ENCODE assay signal across 23 cellular contexts in the genomic region with DNA sequence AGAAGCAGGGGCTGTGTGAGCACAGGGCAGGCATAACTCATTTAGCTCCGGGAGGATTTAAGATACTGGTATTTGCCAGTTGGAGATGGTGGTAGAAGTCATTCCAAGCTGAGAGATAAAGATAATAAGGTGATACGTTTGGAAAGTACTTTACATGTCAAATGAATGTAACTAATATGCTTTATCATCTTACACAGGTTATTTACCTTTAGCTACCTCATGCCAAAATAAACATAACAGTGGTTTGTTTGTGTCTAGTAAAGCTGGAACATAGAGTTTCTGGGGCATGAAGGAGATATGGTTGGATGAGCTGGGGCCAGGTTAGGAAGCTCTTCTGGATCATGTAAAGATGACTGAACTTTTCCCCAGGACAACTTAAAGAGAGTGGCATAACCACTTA.
DNase-seq lines count a peak whose midpoint lies in the region; ATAC-seq and TF ChIP-seq lines count a peak whose summit lies in the region.
"Had no signal": no experiment of that assay in that cellular context is flagged by ENCODE, and none has a peak within 500 bp of the region (broad histone marks: within the 10 kb centered on the region; RNA-seq: fewer than 3 reads in every experiment).

No MANE protein-coding gene starts in this region.

- peak; percentile 93 for DNase-seq in DMS53 (lab: John Stamatoyannopoulos, UW)
- DNase-seq in NCI-H1105 treated with DMSO at 0.1 percent for 48 hours (lab: John Stamatoyannopoulos, UW) = peak; percentile 26
- peak; percentile 40 for DNase-seq in NCI-H526 treated with DMSO at 0.1 percent for 48 hours (lab: John Stamatoyannopoulos, UW)
- DNase-seq in kidney glomerular epithelial cell (lab: John Stamatoyannopoulos, UW) = peak; percentile 27
- DNase-seq in erythroblast (lab: John Stamatoyannopoulos, UW) = no peak
- no peak for DNase-seq in HUDEP-2 (lab: John Stamatoyannopoulos, UW; ENCODE audit: unreplicated experiment in 76 of 76)
- DNase-seq: activated naive CD4-positive, alpha-beta T cell treated with anti-CD3 and anti-CD28 coated beads, Interleukin-2, amount 10 ng/mL, durations not matched to agents 7 days and 5 days; amniotic stem cell; C1 segment of cervical spinal cord; GDM1; GM23248; lower lobe of right lung; MG63; NCI-H1436 treated with DMSO at 0.1 percent for 48 hours; NCI-H524; sigmoid colon; stimulated activated naive CD8-positive, alpha-beta T cell treated with anti-CD3 and anti-CD28 coated beads, Interleukin-15, Interleukin-2, amounts not matched to agents 100 U/mL and 50 U/mL, for 24 hours; T-helper 9 cell had no signal

- TF ChIP-seq POLR2A in erythroblast (IDR thresholded peaks at IDR 0.05; ENCODE audit: low read length) = no peak

- ATAC-seq in GM18502 (IDR thresholded peaks at IDR 0.05; ENCODE audit: poor library complexity, unreplicated experiment) (no peak), GM19397 (IDR thresholded peaks at IDR 0.05; ENCODE audit: unreplicated experiment) (no peak)
- ATAC-seq: gastroesophageal sphincter; K562; lower lobe of right lung; Right ventricle myocardium inferior; stimulated activated naive CD8-positive, alpha-beta T cell treated with anti-CD3 and anti-CD28 coated beads, Interleukin-15, Interleukin-2, amounts not matched to agents 100 U/mL and 50 U/mL, for 24 hours had no signal

Comparison
In these comparisons a context has a peak if more than half of its experiments do, and no peak if none do; other contexts are left out.
1. DNase-seq: peak in DMS53 (single experiment), NCI-H1105 treated with DMSO at 0.1 percent for 48 hours (single experiment), NCI-H526 treated with DMSO at 0.1 percent for 48 hours (single experiment) and kidney glomerular epithelial cell (single experiment); none in erythroblast (0 of 2) and HUDEP-2 (0 of 76).